ENCODE assay signal across 8 cellular contexts in genomic region chr15:77870195-77871065, GRCh38.
DNase-seq lines count a peak whose midpoint lies in the region; TF ChIP-seq lines count a peak whose summit lies in the region.

No MANE protein-coding gene starts in this region.

- no peak overlapping the region for H3K56ac ChIP-seq in mesendoderm (ENCODE audit: low read length)

- H2AK5ac ChIP-seq in mesendoderm (ENCODE audit: low read length): no peak overlapping the region

- no peaks in the 10 kb centered on the region for H3K27me3 ChIP-seq in mesendoderm (ENCODE audit: insufficient read depth, low read length, poor library complexity)

- H3K4me2 ChIP-seq in mesendoderm (ENCODE audit: low read length): no peak overlapping the region

- H2BK120ac ChIP-seq in mesendoderm (ENCODE audit: low read depth, low read length): no peak overlapping the region

- H3K27ac Mint-ChIP-seq in endothelial cell (ENCODE audit: unreplicated experiment): no peak overlapping the region

- H3K27ac ChIP-seq in mesendoderm (ENCODE audit: low read depth, low read length) (no peak overlapping the region), substantia nigra (ENCODE audit: low read depth, low read length, poor library complexity, severe bottlenecking) (no peak overlapping the region)

- H3K4me1 ChIP-seq in mesendoderm (ENCODE audit: control insufficient read depth, low read depth, low read length): no peaks in the 10 kb centered on the region

- peak; percentile 80 for TF ChIP-seq CTCF in AG09319 (IDR thresholded peaks at IDR 0.05; ENCODE audit: low read depth, low read length)
- peak; percentile 82 for TF ChIP-seq CTCF in GM13976 (IDR thresholded peaks at IDR 0.05; ENCODE audit: borderline replicate concordance, control extremely low read depth, extremely low read depth, insufficient read depth, missing control alignments)
- peak; percentile 73 for TF ChIP-seq CTCF in endothelial cell (IDR thresholded peaks at IDR 0.05; ENCODE audit: unreplicated experiment)

- in situ Hi-C loops in GM13976 (cut with MboI; ENCODE audit: low sequenced_read_pairs, unreplicated experiment): no loop called here

- no peak overlapping the region for H2BK5ac ChIP-seq in mesendoderm (ENCODE audit: low read length)

- peaks cover 7% of the 10 kb centered on the region for H3K27me3 Mint-ChIP-seq in endothelial cell (ENCODE audit: unreplicated experiment)

- H3K4me3 Mint-ChIP-seq in endothelial cell (ENCODE audit: unreplicated experiment): no peak overlapping the region

- no peak overlapping the region for H3K9ac ChIP-seq in mesendoderm (ENCODE audit: low read length)

- peak; percentile 19 for DNase-seq in AG09319 (ENCODE audit: extremely low read depth, low read depth)
- peak; percentile 84 for DNase-seq in GM13976 (ENCODE audit: low spot score)
- peak; percentile 32 for DNase-seq in NCI-H1092 treated with DMSO at 0.1 percent for 48 hours (lab: John Stamatoyannopoulos, UW)
- DNase-seq in activated CD4-positive, alpha-beta T cell treated with anti-CD3 and anti-CD28 coated beads for 48 hours: peak; percentile 65
- peak; percentile 86 for DNase-seq in endothelial cell (ENCODE audit: low spot score)
- peak; percentile 75 for DNase-seq in mesendoderm
- DNase-seq in substantia nigra (lab: John Stamatoyannopoulos, UW): peak in 37 of 49 donors; percentile 4 to 79 (median 30)
- no peak for DNase-seq in OCI-M2 (lab: John Stamatoyannopoulos, UW; ENCODE audit: unreplicated experiment)

- no peak overlapping the region for H4K5ac ChIP-seq in mesendoderm (ENCODE audit: low read length)

- H3K79me2 ChIP-seq in mesendoderm (ENCODE audit: control insufficient read depth, insufficient read depth, low read length): no peaks in the 10 kb centered on the region

- no CpG with 5 or more reads among the region's 21 CpGs for WGBS in mesendoderm (ENCODE audit: extremely low coverage, insufficient coverage, low lambda C conversion rate)

- no peak overlapping the region for H3K4me3 ChIP-seq in mesendoderm (ENCODE audit: low read length)

- H3K4ac ChIP-seq in mesendoderm (ENCODE audit: low read depth, low read length): no peak overlapping the region

- H4K8ac ChIP-seq in mesendoderm (ENCODE audit: low read depth, low read length): no peak overlapping the region

- no peak overlapping the region for H2BK15ac ChIP-seq in mesendoderm (replicated peaks; ENCODE audit: low read depth)

- H3K9me3 Mint-ChIP-seq in endothelial cell (ENCODE audit: unreplicated experiment): no peaks in the 10 kb centered on the region

- no peaks in the 10 kb centered on the region for H3K79me1 ChIP-seq in mesendoderm (ENCODE audit: low read length)

- no peak overlapping the region for H3K18ac ChIP-seq in mesendoderm (ENCODE audit: low read length)

- H3K23ac ChIP-seq in mesendoderm (ENCODE audit: low read length): no peak overlapping the region

- no peaks in the 10 kb centered on the region for H3K36me3 ChIP-seq in mesendoderm (ENCODE audit: control insufficient read depth, insufficient read depth, low read length)

- no peaks in the 10 kb centered on the region for H3K4me1 Mint-ChIP-seq in endothelial cell (ENCODE audit: unreplicated experiment)

- no peaks in the 10 kb centered on the region for H3K36me3 Mint-ChIP-seq in endothelial cell (ENCODE audit: low read depth, unreplicated experiment)
